23 cellular contexts compared by ENCODE assay signal in genomic region chr3:54445630-54446029, GRCh38.
"Had no signal": no experiment of that assay in that cellular context is flagged by ENCODE, and none has a peak within 500 bp of the region (broad histone marks: within the 10 kb centered on the region; RNA-seq: fewer than 3 reads in every experiment).

No MANE protein-coding gene starts in this region.

- H3K4me1 Mint-ChIP-seq: T-cell had no signal

- ATAC-seq: HepG2, Panc1, PC-3, T-cell had no signal

- FAIRE-seq: HepG2 had no signal

- H3K36me3 Mint-ChIP-seq: T-cell had no signal

- H3K27ac ChIP-seq: RWPE1 had no signal

- H3K9ac ChIP-seq: SK-N-SH had no signal

- H3K9me3 ChIP-seq: SK-N-SH had no signal

- DNase-seq: IMR-90, Karpas-422, KG1, NCI-H1092, NCI-H1105 treated with DMSO at 0.1 percent for 48 hours, NCI-H1417 treated with DMSO at 0.1 percent for 48 hours, NCI-H146, NCI-H1694 treated with DMSO at 0.1 percent for 48 hours, NCI-H1930, NCI-H2081, NCI-H2107, NCI-H2227 treated with DMSO at 0.1 percent for 48 hours, NCI-H524, NCI-H526 treated with DMSO at 0.1 percent for 48 hours, NCI-H748 treated with DMSO at 0.1 percent for 48 hours, PC-3, SHP77, SK-N-SH, SW 1271, T-cell had no signal

- H3K4me2 ChIP-seq: SK-N-SH had no signal

- H3K4me3 Mint-ChIP-seq: T-cell had no signal

- H3K27ac Mint-ChIP-seq: T-cell had no signal
